In the genomic region with DNA sequence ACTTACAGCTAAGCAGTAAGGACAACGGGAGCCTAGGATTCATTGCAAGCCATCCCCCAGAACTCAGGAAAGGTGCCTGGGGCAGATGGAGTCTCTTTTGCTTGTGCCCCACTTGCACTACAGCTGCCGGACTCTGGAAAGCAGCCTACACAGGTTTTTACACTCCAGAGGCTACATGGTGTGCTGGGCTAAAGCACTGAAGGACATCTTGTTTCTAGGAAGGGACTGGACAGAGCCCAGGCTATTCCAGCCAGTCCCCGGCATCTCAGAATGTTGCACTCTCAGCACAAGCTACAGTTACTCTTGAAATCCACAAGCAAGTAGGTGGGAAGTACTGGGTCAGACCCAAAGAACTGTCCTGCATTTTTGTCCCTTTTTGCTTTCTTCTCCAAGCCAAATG, we compare ENCODE assay signal across 25 cellular contexts.
"Had no signal": no experiment of that assay in that cellular context is flagged by ENCODE, and none has a peak within 500 bp of the region (broad histone marks: within the 10 kb centered on the region; RNA-seq: fewer than 3 reads in every experiment).

No MANE protein-coding gene starts in this region.

- H3K4me1 ChIP-seq: colonic mucosa, parathyroid adenoma had no signal

- DNase-seq: colonic mucosa; effector CD8-positive, alpha-beta T cell; endodermal cell; foreskin fibroblast; glutamatergic neuron; heart right ventricle; hippocampal formation; immature natural killer cell; islet precursor cell; kidney glomerular epithelial cell; mesenchymal stem cell; mucosa of descending colon; naive B cell; right cardiac atrium; spleen; stimulated activated CD4-positive, alpha-beta T cell treated with anti-CD3 and anti-CD28 coated beads, Interleukin-4, amount 100 ng/mL, for 4 hours; stimulated activated naive CD8-positive, alpha-beta T cell treated with anti-CD3 and anti-CD28 coated beads, Interleukin-15, Interleukin-2, amounts not matched to agents 100 U/mL and 50 U/mL, for 24 hours; transverse colon had no signal

- H3K9me3 ChIP-seq: colonic mucosa, mucosa of descending colon, neutrophil, transverse colon had no signal

- H3K27me3 ChIP-seq: colonic mucosa, heart right ventricle, transverse colon had no signal

- ATAC-seq: esophagus mucosa; mucosa of descending colon; natural killer cell treated with Interleukin-12 subunit alpha and Interleukin-12 subunit beta and Interleukin-15 and Interleukin-18, amount 100 ng/mL, for 72 hours; stimulated activated memory B cell treated with anti-CD40 and anti-IgM and Interleukin-4, amounts not matched to agents 10 μg/mL and 1 μg/mL and 100 μg/mL, for 72 hours; stimulated activated naive CD8-positive, alpha-beta T cell treated with anti-CD3 and anti-CD28 coated beads, Interleukin-15, Interleukin-2, amounts not matched to agents 100 U/mL and 50 U/mL, for 24 hours had no signal

- H3K27ac ChIP-seq: colonic mucosa, epithelial cell of prostate, heart right ventricle, neutrophil, parathyroid adenoma, skin epidermis, spleen, transverse colon had no signal

- H3K4me3 ChIP-seq: colonic mucosa, heart right ventricle, mucosa of descending colon, skin epidermis, spleen, transverse colon had no signal

- H3K36me3 ChIP-seq: colonic mucosa, heart right ventricle, neutrophil, spleen, transverse colon had no signal
